ENCODE assay signal across 7 cellular contexts in genomic region chr16:14636951-14637240, GRCh38. TPM values are rescaled to one million over a fixed set of nuclear protein-coding genes. Genes with fewer than 3 reads are reported as not detected.
"Had no signal": no experiment of that assay in that cellular context is flagged by ENCODE, and none has a peak within 500 bp of the region (broad histone marks: within the 10 kb centered on the region; RNA-seq: fewer than 3 reads in every experiment).

No MANE protein-coding gene starts in this region.

RNA-seq across cellular contexts. Expression of gene PLA2G10, which starts 57.2 kb away (rescaled TPM):
- total RNA-seq: ascending aorta; bronchial epithelial cell; endothelial cell of umbilical vein; kidney epithelial cell; naive thymus-derived CD4-positive, alpha-beta T cell; right lobe of liver; uterus had no signal
- polyA plus RNA-seq: naive thymus-derived CD4-positive, alpha-beta T cell had no signal
